In genomic region chr14:39107624-39108023, GRCh38 we compare ENCODE assay signal across 8 cellular contexts. TPM values are rescaled to one million over a fixed set of nuclear protein-coding genes. Genes with fewer than 3 reads are reported as not detected.
DNase-seq lines count a peak whose midpoint lies in the region; ATAC-seq lines count a peak whose summit lies in the region.

No MANE protein-coding gene starts in this region.

- H3K27me3 ChIP-seq in adipocyte (replicated peaks; ENCODE audit: control insufficient read depth, insufficient read depth, low read length), result no peaks in the 10 kb centered on the region

- peak; percentile 28 for ATAC-seq in GM18868 (IDR thresholded peaks at IDR 0.05; ENCODE audit: unreplicated experiment)
- peak; percentile 29 for ATAC-seq in left lobe of liver
- ATAC-seq in GM21367 (IDR thresholded peaks at IDR 0.05; ENCODE audit: unreplicated experiment), result no peak

- H3K36me3 ChIP-seq in adipocyte (ENCODE audit: control insufficient read depth, insufficient read depth, low read length, severe bottlenecking), result no peaks in the 10 kb centered on the region

- no peaks in the 10 kb centered on the region for H3K9me3 ChIP-seq in adipocyte (ENCODE audit: control insufficient read depth, low read length)

- H3K4me1 ChIP-seq in adipocyte (ENCODE audit: control insufficient read depth, insufficient read depth, low read length), result peaks cover 10% of the 10 kb centered on the region

- H3K9ac ChIP-seq in adipocyte (ENCODE audit: low read length), result no peak overlapping the region

- DNase-seq in AML-193 (lab: John Stamatoyannopoulos, UW) (peak; percentile 72 to 73), MV-4-11 (lab: John Stamatoyannopoulos, UW) (peak; percentile 46), adipocyte (ENCODE audit: low read depth) (peak; percentile 74), left lobe of liver (ENCODE audit: low spot score) (no peak), UCSD-AML1 (lab: John Stamatoyannopoulos, UW; ENCODE audit: unreplicated experiment) (no peak)
- DNase-seq in effector CD8-positive, alpha-beta T cell (lab: John Stamatoyannopoulos, UW), result no peak

- H3K4me3 ChIP-seq in adipocyte (ENCODE audit: low read length), result no peak overlapping the region

RNA-seq across cellular contexts. Expression of gene SEC23A, which starts 4.6 kb away (rescaled TPM):
- 67.7 TPM for total RNA-seq in left lobe of liver

RNA-seq across cellular contexts. Expression of gene GEMIN2, which starts 6.5 kb away (rescaled TPM):
- total RNA-seq in left lobe of liver, result 3.6 TPM

Comparison
In these comparisons a context has a peak if more than half of its experiments do, and no peak if none do; other contexts are left out.
1. DNase-seq: peak in AML-193 (2 of 2), MV-4-11 (single experiment) and adipocyte (single experiment); none in left lobe of liver (single experiment), effector CD8-positive, alpha-beta T cell (single experiment) and UCSD-AML1 (single experiment).